ENCODE assay signal across 1 cellular context in genomic region chr2:42099431-42100173, GRCh38.
TF ChIP-seq lines count a peak whose summit lies in the region.

No MANE protein-coding gene starts in this region.

TF ChIP-seq in IMR-90, 13 proteins besides CTCF, POLR2A, EP300 and RAD21 (continued from another document):
- TF ChIP-seq BHLHE40 (IDR thresholded peaks at IDR 0.05; ENCODE audit: low read depth, low read length) (no peak), SMC3 (IDR thresholded peaks at IDR 0.05; ENCODE audit: low read depth, low read length) (no peak), NFE2L2 (IDR thresholded peaks at IDR 0.05; ENCODE audit: low read depth, low read length) (no peak), MAZ (IDR thresholded peaks at IDR 0.05; ENCODE audit: borderline replicate concordance, low read depth, low read length) (no peak), USF2 (IDR thresholded peaks at IDR 0.05; ENCODE audit: low read depth, low read length) (no peak), RCOR1 (IDR thresholded peaks at IDR 0.05; ENCODE audit: insufficient replicate concordance, low read length) (no peak), CEBPB (IDR thresholded peaks at IDR 0.05; ENCODE audit: low read depth, low read length) (no peak), RFX5 (IDR thresholded peaks at IDR 0.05; ENCODE audit: low read depth, low read length) (no peak), CHD1 (IDR thresholded peaks at IDR 0.05; ENCODE audit: low read depth, low read length) (no peak)
